ENCODE assay signal across 15 cellular contexts in the genomic region with DNA sequence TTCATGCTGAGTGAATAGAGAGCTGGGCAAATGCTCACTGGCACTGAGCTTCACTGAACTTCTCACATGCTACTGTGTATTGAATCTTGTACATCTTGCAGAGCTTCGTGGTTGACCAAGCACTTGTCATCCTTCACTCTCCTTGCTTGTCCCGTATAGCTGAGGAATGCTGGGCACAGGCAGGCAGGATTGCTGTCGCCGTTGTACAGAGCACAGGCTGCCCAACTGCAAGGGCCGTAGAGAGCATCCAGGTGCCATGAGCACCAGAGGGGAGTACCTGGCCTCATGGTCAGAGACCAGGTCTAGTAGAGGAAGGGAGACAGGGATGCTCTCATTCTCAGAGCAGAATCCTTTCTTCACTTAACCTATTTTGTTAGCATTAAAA.
"Had no signal": no experiment of that assay in that cellular context is flagged by ENCODE, and none has a peak within 500 bp of the region (broad histone marks: within the 10 kb centered on the region; RNA-seq: fewer than 3 reads in every experiment).

No MANE protein-coding gene starts in this region.

- H3K9me3 Mint-ChIP-seq: activated T-helper 1 cell treated with anti-CD3 and anti-CD28 coated beads, Interleukin-12 subunit alpha, Interleukin-12 subunit beta, Interleukin-2, Interleukin-4 antibody, amounts not matched to agents 30 ng/mL and 10 ng/mL and 1 ng/mL, durations not matched to agents 14 hours and 24 hours and 36 hours had no signal

- DNase-seq: activated CD4-positive, alpha-beta T cell treated with anti-CD3 and anti-CD28 coated beads for 1 hour; activated naive CD4-positive, alpha-beta T cell; caudate nucleus; colonic mucosa; kidney glomerular epithelial cell; midbrain; SIG-M5; stimulated activated CD4-positive, alpha-beta T cell treated with anti-CD3 and anti-CD28 coated beads, Interleukin-1b, Interleukin-23, amount 100 ng/mL, for 48 hours; stimulated activated naive CD4-positive, alpha-beta T cell treated with Interleukin-2 at 50 U/mL for 16 hours; T-helper 17 cell; testis had no signal

- H3K9me3 ChIP-seq: colonic mucosa, testis had no signal

- H3K27ac Mint-ChIP-seq: activated T-helper 1 cell treated with anti-CD3 and anti-CD28 coated beads, Interleukin-12 subunit alpha, Interleukin-12 subunit beta, Interleukin-2, Interleukin-4 antibody, amounts not matched to agents 30 ng/mL and 10 ng/mL and 1 ng/mL, durations not matched to agents 14 hours and 24 hours and 36 hours; progenitor cell of endocrine pancreas; T-helper 17 cell had no signal

- H3K27me3 ChIP-seq: colonic mucosa, hepatocyte, testis had no signal

- ATAC-seq: right cardiac atrium, T-helper 17 cell had no signal

- H3K4me1 ChIP-seq: colonic mucosa had no signal

- H3K4me3 ChIP-seq: colonic mucosa, hepatocyte, testis had no signal

- H3K4me3 Mint-ChIP-seq: activated T-helper 1 cell treated with anti-CD3 and anti-CD28 coated beads, Interleukin-12 subunit alpha, Interleukin-12 subunit beta, Interleukin-2, Interleukin-4 antibody, amounts not matched to agents 30 ng/mL and 10 ng/mL and 1 ng/mL, durations not matched to agents 14 hours and 24 hours and 36 hours; T-helper 17 cell had no signal

- H3K4me1 Mint-ChIP-seq: T-helper 17 cell had no signal

- H3K36me3 ChIP-seq: colonic mucosa had no signal

- H3K27ac ChIP-seq: colonic mucosa, hepatocyte, testis had no signal
